In the genomic region with DNA sequence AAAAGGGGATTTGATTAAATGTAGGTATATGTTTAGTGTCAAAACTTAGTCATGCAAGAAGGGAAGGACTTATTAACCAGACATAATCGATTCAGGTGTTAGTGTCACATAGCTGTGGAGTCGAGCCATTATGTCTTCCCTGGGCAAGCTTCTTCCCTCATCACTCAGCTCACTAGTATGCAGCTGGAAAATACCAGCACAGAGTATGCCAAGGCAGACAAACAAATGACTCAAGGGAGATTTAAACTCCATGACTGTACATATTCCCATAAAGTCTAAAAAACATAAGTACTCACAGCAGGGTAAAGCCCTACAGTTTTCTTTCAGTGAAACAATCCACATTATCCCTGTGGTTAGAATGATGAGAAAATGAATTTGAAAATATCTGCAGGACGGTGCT, we compare ENCODE assay signal across 1 cellular context.
TF ChIP-seq lines count a peak whose summit lies in the region.

No MANE protein-coding gene starts in this region.

TF ChIP-seq in SK-N-SH, 30 proteins besides CTCF, POLR2A, EP300 and RAD21 (continued from another document):
- TF ChIP-seq, protein P1, sequence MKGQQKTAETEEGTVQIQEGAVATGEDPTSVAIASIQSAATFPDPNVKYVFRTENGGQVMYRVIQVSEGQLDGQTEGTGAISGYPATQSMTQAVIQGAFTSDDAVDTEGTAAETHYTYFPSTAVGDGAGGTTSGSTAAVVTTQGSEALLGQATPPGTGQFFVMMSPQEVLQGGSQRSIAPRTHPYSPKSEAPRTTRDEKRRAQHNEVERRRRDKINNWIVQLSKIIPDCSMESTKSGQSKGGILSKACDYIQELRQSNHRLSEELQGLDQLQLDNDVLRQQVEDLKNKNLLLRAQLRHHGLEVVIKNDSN (IDR thresholded peaks at IDR 0.05; ENCODE audit: borderline replicate concordance, low read depth), result no peak
